19 cellular contexts compared by ENCODE assay signal in the genomic region with DNA sequence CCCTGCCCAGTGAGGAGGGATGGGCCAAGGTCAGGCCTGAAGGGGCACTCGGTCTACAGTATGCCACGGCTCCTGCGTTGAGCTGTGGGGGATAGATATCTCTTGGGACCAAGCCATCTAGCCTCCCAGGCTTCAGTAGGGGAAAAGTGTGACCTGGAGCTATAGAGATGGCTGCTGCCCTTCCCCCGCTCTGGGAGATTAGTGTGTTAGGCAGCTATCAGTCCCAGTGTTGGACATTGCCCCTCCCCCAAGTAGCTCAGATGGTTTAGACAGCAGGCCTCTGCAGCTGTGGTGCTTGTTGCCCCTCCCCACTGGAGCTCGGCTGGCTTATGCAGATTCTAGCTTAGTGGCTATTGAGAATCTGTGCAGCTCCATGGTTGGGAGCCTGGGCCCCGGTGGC. TPM values are rescaled to one million over a fixed set of nuclear protein-coding genes. Genes with fewer than 3 reads are reported as not detected.
DNase-seq lines count a peak whose midpoint lies in the region; ATAC-seq, FAIRE-seq and TF ChIP-seq lines count a peak whose summit lies in the region.
"Had no signal": no experiment of that assay in that cellular context is flagged by ENCODE, and none has a peak within 500 bp of the region (broad histone marks: within the 10 kb centered on the region; RNA-seq: fewer than 3 reads in every experiment).

No MANE protein-coding gene starts in this region.

- H3K4me3 Mint-ChIP-seq in chondrocyte (ENCODE audit: unreplicated experiment): no peak overlapping the region
- no peak overlapping the region for H3K4me3 Mint-ChIP-seq in neural progenitor cell
- H3K4me3 Mint-ChIP-seq: CD4-positive, alpha-beta T cell; H9 had no signal

- TF ChIP-seq CTCF in chondrocyte (IDR thresholded peaks at IDR 0.05) (no peak), neural progenitor cell (IDR thresholded peaks at IDR 0.05) (no peak)

- no peaks in the 10 kb centered on the region for H4K20me1 ChIP-seq in neural progenitor cell (ENCODE audit: low read depth)

- no peaks in the 10 kb centered on the region for H3K36me3 ChIP-seq in neural progenitor cell

- peaks cover 16% of the 10 kb centered on the region for H3K9me3 Mint-ChIP-seq in chondrocyte (ENCODE audit: low read depth)
- peaks cover 23% of the 10 kb centered on the region for H3K9me3 Mint-ChIP-seq in neural progenitor cell

- FAIRE-seq in urothelium cell line (lab: Jason Lieb, UNC): peak; percentile 30
- FAIRE-seq: A204.1, D721Med, G401.6, GM12891, GM19239, H1 had no signal

- H2AFZ ChIP-seq in neural progenitor cell (replicated peaks): no peak overlapping the region

- peak; percentile 53 for DNase-seq in OCI-M1 (lab: John Stamatoyannopoulos, UW)
- DNase-seq in chondrocyte (ENCODE audit: low spot score): peak; percentile 59
- DNase-seq in neural progenitor cell (ENCODE audit: low spot score): peak; percentile 30
- DNase-seq in urothelium cell line (ENCODE audit: low spot score): no peak
- DNase-seq in ACHN: no peak
- DNase-seq: AML-193; Caco-2; CD4-positive, alpha-beta T cell; H9 had no signal

- H3F3A ChIP-seq in neural progenitor cell (ENCODE audit: low read depth): no peaks in the 10 kb centered on the region

- H3K27ac ChIP-seq in neural progenitor cell: no peak overlapping the region
- H3K27ac ChIP-seq: C4-2B had no signal

- no peaks in the 10 kb centered on the region for H3K79me2 ChIP-seq in neural progenitor cell (ENCODE audit: low read depth)

- H3K4me2 ChIP-seq in neural progenitor cell: no peak overlapping the region

- no peak overlapping the region for H3K4me3 ChIP-seq in neural progenitor cell

- H3K4me1 ChIP-seq in neural progenitor cell: no peaks in the 10 kb centered on the region
- H3K4me1 ChIP-seq: Caco-2 had no signal

- H3K27ac Mint-ChIP-seq in chondrocyte (ENCODE audit: unreplicated experiment): no peak overlapping the region
- H3K27ac Mint-ChIP-seq in neural progenitor cell: no peak overlapping the region
- H3K27ac Mint-ChIP-seq: CD4-positive, alpha-beta T cell had no signal

- ATAC-seq in HG02642 (IDR thresholded peaks at IDR 0.05; ENCODE audit: poor library complexity, unreplicated experiment): no peak
- no peak for ATAC-seq in GM21576 (IDR thresholded peaks at IDR 0.05; ENCODE audit: unreplicated experiment)

- H3K9me3 ChIP-seq in neural progenitor cell (ENCODE audit: low read depth): no peaks in the 10 kb centered on the region
- H3K9me3 ChIP-seq: Caco-2 had no signal

- H3K4me1 Mint-ChIP-seq in chondrocyte (ENCODE audit: low read depth) (no peaks in the 10 kb centered on the region), neural progenitor cell (peaks cover 4% of the 10 kb centered on the region)

- H3K36me3 Mint-ChIP-seq in chondrocyte (ENCODE audit: low read depth) (no peaks in the 10 kb centered on the region), neural progenitor cell (peaks cover 2% of the 10 kb centered on the region)

- in situ Hi-C loops in ACHN (cut with HindIII; ENCODE audit: low pct_ligation_motif_present, low pct_unique_long_range_greater_than_20kb, low sequenced_read_pairs): no loop called here

- H3K27me3 ChIP-seq in neural progenitor cell: no peaks in the 10 kb centered on the region

- H3K9ac ChIP-seq in neural progenitor cell: no peak overlapping the region

- H3K27me3 Mint-ChIP-seq in chondrocyte (ENCODE audit: low read depth): no peaks in the 10 kb centered on the region
- no peaks in the 10 kb centered on the region for H3K27me3 Mint-ChIP-seq in neural progenitor cell (ENCODE audit: insufficient read depth, low read depth)
- H3K27me3 Mint-ChIP-seq: CD4-positive, alpha-beta T cell had no signal

RNA-seq across cellular contexts. Expression of a gene that starts 56.8 kb away (rescaled TPM):
- total RNA-seq in chondrocyte: not detected in 3 replicates
- 14.0 and 17.7 TPM in 2 replicates for total RNA-seq in neural progenitor cell (ENCODE audit: low replicate concordance)
- total RNA-seq: Caco-2; CD4-positive, alpha-beta T cell; HT-29 had no signal

Comparison
In these comparisons a context has a peak if more than half of its experiments do, and no peak if none do; other contexts are left out.
1. DNase-seq: peak in OCI-M1 (single experiment), chondrocyte (single experiment) and neural progenitor cell (single experiment); none in urothelium cell line (single experiment) and ACHN (single experiment).
2. RNA of a gene that starts 56.8 kb away (total RNA-seq): 14.0 to 17.7 TPM in neural progenitor cell; not detected in chondrocyte; every median in the first group is over 10 times any median in the second.